ENCODE assay signal across 1 cellular context in genomic region chr10:113096111-113097045, GRCh38.
TF ChIP-seq lines count a peak whose summit lies in the region.

No MANE protein-coding gene starts in this region.

TF ChIP-seq in WTC11, 78 proteins besides CTCF, POLR2A, EP300 and RAD21 (continued from another document):
- TF ChIP-seq ZNF512 (CRISPR knock-in tag; IDR thresholded peaks at IDR 0.05; ENCODE audit: borderline replicate concordance) = no peak
- no peak for TF ChIP-seq ETV6 (CRISPR knock-in tag; IDR thresholded peaks at IDR 0.05)
- TF ChIP-seq ZNF671 (CRISPR knock-in tag; IDR thresholded peaks at IDR 0.05) = no peak
- no peak for TF ChIP-seq NR1H2 (CRISPR knock-in tag; IDR thresholded peaks at IDR 0.05)
- no peak for TF ChIP-seq NFATC4 (CRISPR knock-in tag; IDR thresholded peaks at IDR 0.05)
- no peak for TF ChIP-seq ZNF423 (CRISPR knock-in tag; IDR thresholded peaks at IDR 0.05)
- TF ChIP-seq ZMAT4 (CRISPR knock-in tag; IDR thresholded peaks at IDR 0.05) = no peak
- no peak for TF ChIP-seq ZSCAN18 (CRISPR knock-in tag; IDR thresholded peaks at IDR 0.05)
- no peak for TF ChIP-seq FOXJ3 (CRISPR knock-in tag; IDR thresholded peaks at IDR 0.05; ENCODE audit: borderline replicate concordance)
- TF ChIP-seq MYBL2 (CRISPR knock-in tag; IDR thresholded peaks at IDR 0.05) = no peak
- TF ChIP-seq AFF4 (CRISPR knock-in tag; IDR thresholded peaks at IDR 0.05; ENCODE audit: borderline replicate concordance) = no peak
- TF ChIP-seq CREB1 (CRISPR knock-in tag; IDR thresholded peaks at IDR 0.05) = no peak
